ENCODE assay signal across 24 cellular contexts in the genomic region with DNA sequence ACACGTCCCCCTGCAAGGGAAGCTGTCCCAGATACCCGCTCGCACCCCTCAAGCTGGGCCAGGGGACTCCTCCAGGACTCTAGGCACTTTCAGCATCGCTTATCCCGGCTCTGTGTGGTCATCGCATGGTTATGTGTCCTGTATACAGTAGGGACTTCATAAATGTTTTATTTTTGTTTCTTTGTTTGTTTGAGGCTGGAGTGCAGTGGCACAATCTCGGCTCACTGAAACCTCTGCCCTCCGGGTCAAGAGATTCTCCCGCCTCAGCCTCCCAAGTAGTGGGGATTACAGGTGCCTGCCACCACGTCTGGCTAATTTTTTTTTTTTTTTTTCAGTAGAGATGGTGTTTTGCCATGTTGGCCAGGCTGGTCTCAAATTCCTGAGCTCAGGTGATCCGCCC. TPM values are rescaled to one million over a fixed set of nuclear protein-coding genes. Genes with fewer than 3 reads are reported as not detected.
A peak's percentile ranks its signal among the peaks of the same experiment; 100 is the strongest.
DNase-seq lines count a peak whose midpoint lies in the region; ATAC-seq and TF ChIP-seq lines count a peak whose summit lies in the region.
"Had no signal": no experiment of that assay in that cellular context is flagged by ENCODE, and none has a peak within 500 bp of the region (broad histone marks: within the 10 kb centered on the region; RNA-seq: fewer than 3 reads in every experiment).

No MANE protein-coding gene starts in this region.

- H3K4me1 Mint-ChIP-seq in nephron = peaks cover 18% of the 10 kb centered on the region

- TF ChIP-seq CTCF in right atrium auricular region (IDR thresholded peaks at IDR 0.05) = no peak
- TF ChIP-seq CTCF in nephron (IDR thresholded peaks at IDR 0.05; ENCODE audit: unreplicated experiment in 3 of 3) = no peak
- no peak for TF ChIP-seq CTCF in spleen (IDR thresholded peaks at IDR 0.05 in 8 of 11, conservative IDR thresholded peaks at IDR 0.05 in 3 of 11)
- no peak for TF ChIP-seq CTCF in vagina (IDR thresholded peaks at IDR 0.05)

- DNase-seq in right atrium auricular region (ENCODE audit: low spot score) (no peak), left cardiac atrium (no peak), spleen (no peak), vagina (ENCODE audit: extremely low spot score in 2 of 2) (no peak)
- DNase-seq: Calu3; CD4-positive, alpha-beta memory T cell; GF-D8; GM23248; HCEC 1CT; KG1; NCI-H1694 treated with DMSO at 0.1 percent for 48 hours; NCI-H2227 treated with DMSO at 0.1 percent for 48 hours; NCI-H510A treated with DMSO at 0.1 percent for 48 hours; NCI-H774; RPMI8226 had no signal

- WGBS in spleen, 5 donors = 84 to 95% (median 90%) methylated on average over 11 of the region's 11 CpGs

- H3K27ac Mint-ChIP-seq in nephron = peak overlapping the region in 2 of 3 experiments; percentile 28 to 47

- H3K27ac ChIP-seq in right atrium auricular region = peak overlapping the region; percentile 58 to 78
- H3K27ac ChIP-seq in spleen = peak overlapping the region in 7 of 8 donors; percentile 12 to 73 (median 62)
- peak overlapping the region; percentile 55 for H3K27ac ChIP-seq in vagina
- H3K27ac ChIP-seq: BLaER1, GM23248 had no signal

- no peak overlapping the region for H3K4me3 Mint-ChIP-seq in nephron
- H3K4me3 Mint-ChIP-seq: CD4-positive, alpha-beta memory T cell had no signal

- H3K27me3 ChIP-seq in right atrium auricular region (no peaks in the 10 kb centered on the region), spleen (replicated peaks in 1 of 7) (peaks cover 0 to 4% (median 0%) of the 10 kb centered on the region in 7 donors), vagina (no peaks in the 10 kb centered on the region)

- peaks cover 28% of the 10 kb centered on the region for H3K36me3 Mint-ChIP-seq in nephron (ENCODE audit: low read depth)
- H3K36me3 Mint-ChIP-seq: CD4-positive, alpha-beta memory T cell had no signal

- H3K4me3 ChIP-seq in right atrium auricular region = no peak overlapping the region
- H3K4me3 ChIP-seq in spleen = no peak overlapping the region
- H3K4me3 ChIP-seq in vagina = no peak overlapping the region
- H3K4me3 ChIP-seq: BLaER1, GM12878, GM23248 had no signal

- H3K4me1 ChIP-seq in right atrium auricular region (peaks cover 0 to 30% of the 10 kb centered on the region in 2 donors), spleen (peaks cover 0 to 37% (median 25%) of the 10 kb centered on the region in 6 donors), vagina (peaks cover 16% of the 10 kb centered on the region)
- H3K4me1 ChIP-seq: BLaER1 had no signal

- no peak for TF ChIP-seq POLR2A in spleen (IDR thresholded peaks at IDR 0.05)
- TF ChIP-seq POLR2A in vagina (IDR thresholded peaks at IDR 0.05) = no peak

- no peaks in the 10 kb centered on the region for H3K9me3 ChIP-seq in right atrium auricular region
- no peaks in the 10 kb centered on the region for H3K9me3 ChIP-seq in spleen
- H3K9me3 ChIP-seq in vagina = no peaks in the 10 kb centered on the region
- H3K9me3 ChIP-seq: BLaER1 had no signal

- ATAC-seq in left cardiac atrium (no peak), HG02870 (IDR thresholded peaks at IDR 0.05; ENCODE audit: unreplicated experiment) (no peak), HG03045 (IDR thresholded peaks at IDR 0.05; ENCODE audit: unreplicated experiment) (no peak), HG03025 (IDR thresholded peaks at IDR 0.05; ENCODE audit: low FRiP score, unreplicated experiment) (no peak)
- ATAC-seq: GM12878, HepG2 had no signal

- H3K27me3 Mint-ChIP-seq in nephron (ENCODE audit: low read depth) = no peaks in the 10 kb centered on the region

- no peaks in the 10 kb centered on the region for H3K9me3 Mint-ChIP-seq in nephron
- H3K9me3 Mint-ChIP-seq: CD4-positive, alpha-beta memory T cell had no signal

- H3K36me3 ChIP-seq in right atrium auricular region = peaks cover 28% of the 10 kb centered on the region
- peaks cover 0 to 49% (median 5%) of the 10 kb centered on the region in 6 donors for H3K36me3 ChIP-seq in spleen
- peaks cover 0 to 39% of the 10 kb centered on the region in 2 donors for H3K36me3 ChIP-seq in vagina
- H3K36me3 ChIP-seq: BLaER1 had no signal

- intact Hi-C loops in left cardiac atrium (cut with DNase I) (no loop called here), spleen (cut with DNase I; ENCODE audit: low total_unique reads) (no loop called here), vagina (cut with DNase I) (no loop called here)

RNA-seq across cellular contexts. Expression of a gene that starts 7.5 kb away (rescaled TPM):
- total RNA-seq in right atrium auricular region (1 to 10 TPM in 1 of 2 donors, not detected in 1; 1.3 TPM), left cardiac atrium (10 to 100 TPM in 1 of 2 donors, 1 to 10 TPM in 1; 4.0 to 20.3 TPM), spleen (not detected), vagina (not detected)
- polyA plus RNA-seq in spleen = under 1 TPM in 1 of 3 donors, not detected in 2; 0.30 TPM
- total RNA-seq: A673; Calu3; CD4-positive, alpha-beta memory T cell; GM12878; OCI-LY7 had no signal
- polyA plus RNA-seq: CD4-positive, alpha-beta memory T cell; GM12878; GM23248 had no signal

RNA-seq across cellular contexts. Expression of a gene that starts 15.4 kb away (rescaled TPM):
- total RNA-seq in right atrium auricular region (10 to 100 TPM; 12.7 to 49.4 TPM), left cardiac atrium (10 to 100 TPM; 37.5 to 61.1 TPM), spleen (100 to 1,000 TPM in 1 of 7 donors, 10 to 100 TPM in 6; 26.2 to 105 (median 57.3) TPM), vagina (65.8 TPM)
- polyA plus RNA-seq in spleen = 10 to 100 TPM; 12.5 to 45.8 (median 40.2) TPM
- polyA plus RNA-seq: CD4-positive, alpha-beta memory T cell had no signal

RNA-seq across cellular contexts. Expression of a gene that starts 49.0 kb away (rescaled TPM):
- total RNA-seq in right atrium auricular region (not detected), left cardiac atrium (not detected), spleen (not detected), vagina (not detected)
- polyA plus RNA-seq in spleen = not detected
- total RNA-seq: A673; Calu3; CD4-positive, alpha-beta memory T cell; GM12878; GM23248; HepG2; OCI-LY7 had no signal
- polyA plus RNA-seq: CD4-positive, alpha-beta memory T cell; GM12878; GM23248; HepG2 had no signal

RNA-seq across cellular contexts. Expression of a gene that starts 49.6 kb away (rescaled TPM):
- total RNA-seq in right atrium auricular region (100 to 1,000 TPM; 445 to 622 TPM), left cardiac atrium (100 to 1,000 TPM; 238 to 255 TPM), spleen (100 to 1,000 TPM in 4 of 7 donors, 10 to 100 TPM in 3; 47.7 to 144 (median 117) TPM), vagina (486 TPM)
- 10 to 100 TPM; 16.3 to 34.9 (median 20.1) TPM for polyA plus RNA-seq in spleen
